ENCODE assay signal across 1 cellular context in the genomic region with DNA sequence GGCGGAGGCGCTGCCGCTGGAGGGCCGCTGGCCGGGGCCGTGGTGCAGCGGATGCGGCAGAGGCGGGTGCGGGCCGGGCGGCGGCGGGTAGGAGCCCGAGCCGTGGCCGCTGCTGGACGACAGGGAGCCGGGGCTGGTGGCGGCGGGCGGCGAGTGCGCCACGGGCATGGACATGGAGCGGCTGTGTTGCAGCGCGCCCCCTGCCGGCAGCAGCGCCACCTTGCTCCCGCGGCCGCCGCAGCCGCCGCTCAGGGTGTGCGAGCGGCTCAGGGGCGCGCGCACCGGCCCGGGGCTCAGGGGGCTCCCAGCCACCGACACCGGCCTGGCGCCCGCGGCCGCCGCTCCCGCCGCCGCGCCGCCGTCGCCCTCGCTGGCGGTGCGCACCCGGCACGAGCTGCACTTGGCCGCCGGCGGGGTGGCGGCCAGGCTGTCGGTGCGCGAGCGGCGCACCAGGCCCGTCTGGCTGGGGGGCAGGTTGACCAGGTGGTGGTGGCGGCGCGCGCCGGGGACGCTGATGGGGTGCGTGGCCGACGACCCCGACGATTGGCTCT.
TF ChIP-seq lines count a peak whose summit lies in the region.

No MANE protein-coding gene starts in this region.

TF ChIP-seq in H1, 55 proteins besides CTCF, POLR2A, EP300 and RAD21 (continued from another document):
- TF ChIP-seq MAX (IDR thresholded peaks at IDR 0.05) (peak; percentile 66; the same call in 1 of the 2 replicates), JUN (IDR thresholded peaks at IDR 0.05; ENCODE audit: low read depth, low read length) (no peak), RFX5 (IDR thresholded peaks at IDR 0.05; ENCODE audit: borderline replicate concordance, low read depth, low read length) (no peak), TBP (IDR thresholded peaks at IDR 0.05; ENCODE audit: low read depth, low read length) (no peak; the same call in 1 of the 2 replicates), TEAD4 (IDR thresholded peaks at IDR 0.05; ENCODE audit: low read depth, low read length) (no peak), POLR2AphosphoS5 (IDR thresholded peaks at IDR 0.05; ENCODE audit: low read depth, low read length) (no peak), EGR1 (IDR thresholded peaks at IDR 0.05; ENCODE audit: borderline replicate concordance, low read depth, low read length) (no peak), RXRA (IDR thresholded peaks at IDR 0.05; ENCODE audit: insufficient read depth, low read depth, low read length) (no peak), GTF2F1 (IDR thresholded peaks at IDR 0.05; ENCODE audit: borderline replicate concordance, low read depth, low read length) (no peak), POU5F1 (IDR thresholded peaks at IDR 0.05; ENCODE audit: low read depth, low read length) (no peak), CREB1 (IDR thresholded peaks at IDR 0.05) (peak; percentile 33; the same call in 1 of the 2 replicates)
